20 cellular contexts compared by ENCODE assay signal in genomic region chr1:179119466-179119865, GRCh38.
"Had no signal": no experiment of that assay in that cellular context is flagged by ENCODE, and none has a peak within 500 bp of the region (broad histone marks: within the 10 kb centered on the region; RNA-seq: fewer than 3 reads in every experiment).

No MANE protein-coding gene starts in this region.

- H3K9me3 ChIP-seq: thyroid gland had no signal

- H3K27me3 ChIP-seq: thyroid gland had no signal

- H3K4me3 Mint-ChIP-seq: activated CD4-positive, alpha-beta memory T cell treated with anti-CD3 and anti-CD28 coated beads, Interleukin-2, amount 10 ng/mL, durations not matched to agents 7 days and 5 days; activated naive CD4-positive, alpha-beta T cell treated with anti-CD3 and anti-CD28 coated beads, Interleukin-2, amount 10 ng/mL, durations not matched to agents 7 days and 5 days; activated T-cell treated with anti-CD3 and anti-CD28 coated beads, Interleukin-2, amount 50 U/mL, for 72 hours; immature natural killer cell; memory B cell had no signal

- H3K27ac ChIP-seq: coronary artery, parathyroid adenoma had no signal

- ATAC-seq: activated T-cell treated with anti-CD3 and anti-CD28 coated beads, Interleukin-2, amount 50 U/mL, for 72 hours; left ventricle myocardium superior; right cardiac atrium; stimulated activated naive CD8-positive, alpha-beta T cell treated with anti-CD3 and anti-CD28 coated beads, Interleukin-15, Interleukin-2, amounts not matched to agents 100 U/mL and 50 U/mL, for 24 hours had no signal

- H3K27ac Mint-ChIP-seq: activated CD4-positive, alpha-beta memory T cell treated with anti-CD3 and anti-CD28 coated beads, Interleukin-2, amount 10 ng/mL, durations not matched to agents 7 days and 5 days; activated naive CD4-positive, alpha-beta T cell treated with anti-CD3 and anti-CD28 coated beads, Interleukin-2, amount 10 ng/mL, durations not matched to agents 7 days and 5 days; activated T-cell treated with anti-CD3 and anti-CD28 coated beads, Interleukin-2, amount 50 U/mL, for 72 hours; immature natural killer cell; memory B cell had no signal

- H2AFZ ChIP-seq: parathyroid adenoma had no signal

- H3K79me2 ChIP-seq: parathyroid adenoma had no signal

- H3K4me1 Mint-ChIP-seq: immature natural killer cell had no signal

- H3K9me3 Mint-ChIP-seq: activated CD4-positive, alpha-beta memory T cell treated with anti-CD3 and anti-CD28 coated beads, Interleukin-2, amount 10 ng/mL, durations not matched to agents 7 days and 5 days; activated naive CD4-positive, alpha-beta T cell treated with anti-CD3 and anti-CD28 coated beads, Interleukin-2, amount 10 ng/mL, durations not matched to agents 7 days and 5 days; activated T-cell treated with anti-CD3 and anti-CD28 coated beads, Interleukin-2, amount 50 U/mL, for 72 hours; immature natural killer cell; memory B cell had no signal

- H3K4me1 ChIP-seq: parathyroid adenoma had no signal

- DNase-seq: activated CD4-positive, alpha-beta memory T cell treated with anti-CD3 and anti-CD28 coated beads, Interleukin-2, amount 10 ng/mL, durations not matched to agents 7 days and 5 days; activated CD4-positive, alpha-beta T cell treated with anti-CD3 and anti-CD28 coated beads for 48 hours; activated effector memory CD4-positive, alpha-beta T cell treated with anti-CD3 and anti-CD28 coated beads, Interleukin-2, amount 50 U/mL, for 16 hours; activated naive CD4-positive, alpha-beta T cell treated with anti-CD3 and anti-CD28 coated beads, Interleukin-2, amount 10 ng/mL, durations not matched to agents 7 days and 5 days; activated T-cell treated with anti-CD3 and anti-CD28 coated beads, Interleukin-2, amount 50 U/mL, for 72 hours; amygdala; cerebellar nuclear complex; immature natural killer cell; kidney glomerular epithelial cell; left ventricle myocardium superior; nucleus accumbens; right cardiac atrium; stimulated activated CD4-positive, alpha-beta T cell treated with anti-CD3 and anti-CD28 coated beads, Interleukin-12 subunit alpha, Interleukin-12 subunit beta, amount 100 ng/mL, for 4 hours; stimulated activated CD4-positive, alpha-beta T cell treated with anti-CD3 and anti-CD28 coated beads, Interleukin-4, amount 100 ng/mL, for 4 hours; stimulated activated naive CD8-positive, alpha-beta T cell treated with anti-CD3 and anti-CD28 coated beads, Interleukin-15, Interleukin-2, amounts not matched to agents 100 U/mL and 50 U/mL, for 24 hours; T-helper 9 cell had no signal

- H3K27me3 Mint-ChIP-seq: activated CD4-positive, alpha-beta memory T cell treated with anti-CD3 and anti-CD28 coated beads, Interleukin-2, amount 10 ng/mL, durations not matched to agents 7 days and 5 days; activated naive CD4-positive, alpha-beta T cell treated with anti-CD3 and anti-CD28 coated beads, Interleukin-2, amount 10 ng/mL, durations not matched to agents 7 days and 5 days; memory B cell had no signal

- H3K9ac ChIP-seq: parathyroid adenoma had no signal

- H3K4me3 ChIP-seq: coronary artery, thyroid gland had no signal
